In genomic region chr5:58582004-58582403, GRCh38 we compare ENCODE assay signal across 8 cellular contexts. TPM values are rescaled to one million over a fixed set of nuclear protein-coding genes. Genes with fewer than 3 reads are reported as not detected.
DNase-seq lines count a peak whose midpoint lies in the region; ATAC-seq and TF ChIP-seq lines count a peak whose summit lies in the region.

No MANE protein-coding gene starts in this region.

- no peak for TF ChIP-seq CTCF in ascending aorta (IDR thresholded peaks at IDR 0.05)
- TF ChIP-seq CTCF in upper lobe of left lung (IDR thresholded peaks at IDR 0.05), result no peak

- 1 to 6% methylated on average over 14 to 17 of the region's 17 CpGs for WGBS in upper lobe of left lung, 2 donors

- intact Hi-C loops in ascending aorta (cut with DNase I), result no loop called here
- intact Hi-C loops in left colon (cut with DNase I, micrococcal nuclease), result no loop called here

- peaks cover 5% of the 10 kb centered on the region for H3K36me3 Mint-ChIP-seq in effector memory CD8-positive, alpha-beta T cell (ENCODE audit: insufficient read depth)

- DNase-seq in COR-L47 (lab: John Stamatoyannopoulos, UW), result peak; percentile 67
- peak; percentile 64 for DNase-seq in NCI-H146 treated with DMSO at 0.1 percent for 48 hours (lab: John Stamatoyannopoulos, UW; ENCODE audit: unreplicated experiment)
- no peak for DNase-seq in ascending aorta (ENCODE audit: low spot score in 2 of 2)
- DNase-seq in left kidney (ENCODE audit: low read depth, low spot score), result peak; percentile 45
- DNase-seq in upper lobe of left lung, result peak in 1 of 2 donors; percentile 74
- no peak for DNase-seq in left colon
- no peak for DNase-seq in effector memory CD8-positive, alpha-beta T cell
- no peak for DNase-seq in SKM-1 (lab: John Stamatoyannopoulos, UW; ENCODE audit: unreplicated experiment)

- H3K27ac Mint-ChIP-seq in effector memory CD8-positive, alpha-beta T cell, result no peak overlapping the region

- H3K4me1 ChIP-seq in ascending aorta (peaks cover 3 to 8% of the 10 kb centered on the region in 2 donors), upper lobe of left lung (peaks cover 14 to 19% (median 18%) of the 10 kb centered on the region in 4 donors)

- H3K9me3 ChIP-seq in ascending aorta, result no peaks in the 10 kb centered on the region
- no peaks in the 10 kb centered on the region for H3K9me3 ChIP-seq in upper lobe of left lung

- H3K27ac ChIP-seq in ascending aorta, result no peak overlapping the region
- no peak overlapping the region for H3K27ac ChIP-seq in upper lobe of left lung

- TF ChIP-seq EP300 in upper lobe of left lung (IDR thresholded peaks at IDR 0.05), result no peak

- H3K27me3 Mint-ChIP-seq in effector memory CD8-positive, alpha-beta T cell, result peaks cover 27 to 32% of the 10 kb centered on the region in 2 donors

- peaks cover 3% of the 10 kb centered on the region for H3K27me3 ChIP-seq in ascending aorta
- H3K27me3 ChIP-seq in upper lobe of left lung, result peaks cover 0 to 5% (median 4%) of the 10 kb centered on the region in 4 donors

- no peak for TF ChIP-seq POLR2A in upper lobe of left lung (IDR thresholded peaks at IDR 0.05)

- peaks cover 0 to 7% of the 10 kb centered on the region in 2 donors for H3K9me3 Mint-ChIP-seq in effector memory CD8-positive, alpha-beta T cell

- ATAC-seq in upper lobe of left lung (ENCODE audit: low FRiP score in 2 of 2) (peak; percentile 11 to 41), left colon (no peak)
- no peak for ATAC-seq in effector memory CD8-positive, alpha-beta T cell (replicated peaks)

- H3K4me3 ChIP-seq in ascending aorta (peak overlapping the region; percentile 47 to 57), upper lobe of left lung (peak overlapping the region; percentile 16 to 59 (median 48))

- peaks cover 0 to 17% of the 10 kb centered on the region in 2 donors for H3K4me1 Mint-ChIP-seq in effector memory CD8-positive, alpha-beta T cell (ENCODE audit: low read depth in 2 of 2)

- H3K36me3 ChIP-seq in ascending aorta (no peaks in the 10 kb centered on the region), upper lobe of left lung (no peaks in the 10 kb centered on the region)

- H3K4me3 Mint-ChIP-seq in effector memory CD8-positive, alpha-beta T cell, result peak overlapping the region in 1 of 2 donors; percentile 72

RNA-seq across cellular contexts. Expression of gene RAB3C, which starts 0.9 kb away (rescaled TPM):
- total RNA-seq in ascending aorta, result 3.0 TPM
- 1 to 10 TPM in 1 of 6 donors, under 1 TPM in 3, not detected in 2; 0.09 to 1.1 (median 0.87) TPM for total RNA-seq in upper lobe of left lung
- total RNA-seq in left colon, result 1 to 10 TPM; 1.2 to 2.2 TPM

Comparison
In these comparisons a context has a peak if more than half of its experiments do, and no peak if none do; other contexts are left out.
1. DNase-seq: peak in COR-L47 (single experiment), NCI-H146 treated with DMSO at 0.1 percent for 48 hours (single experiment) and left kidney (single experiment); none in ascending aorta (0 of 2), left colon (0 of 2), effector memory CD8-positive, alpha-beta T cell (0 of 3) and SKM-1 (single experiment).
2. ATAC-seq: peak in upper lobe of left lung (2 of 2); none in left colon (single experiment) and effector memory CD8-positive, alpha-beta T cell (single experiment).